In genomic region chr3:172093581-172094443, GRCh38 we compare ENCODE assay signal across 7 cellular contexts. TPM values are rescaled to one million over a fixed set of nuclear protein-coding genes. Genes with fewer than 3 reads are reported as not detected.
DNase-seq lines count a peak whose midpoint lies in the region; FAIRE-seq and TF ChIP-seq lines count a peak whose summit lies in the region.
"Not testable (repeated sequence)": the region's sequence is repeated elsewhere in the genome, so short reads cannot be mapped to it uniquely, and the experiment has no call there.

No MANE protein-coding gene starts in this region.

- H3F3A ChIP-seq in MM.1S (ENCODE audit: insufficient read depth, low read length): peaks cover 45% of the 10 kb centered on the region

- H3K4me1 ChIP-seq in MM.1S (ENCODE audit: low read length) (peaks cover 85% of the 10 kb centered on the region), astrocyte (ENCODE audit: insufficient read depth, low read length) (peaks cover 31% of the 10 kb centered on the region), mesodermal cell (ENCODE audit: control insufficient read depth, insufficient read depth, low read length, poor library complexity, severe bottlenecking) (peaks cover 49% of the 10 kb centered on the region), neutrophil (ENCODE audit: control insufficient read depth in 1 of 2, insufficient read depth in 1 of 2, low read depth in 1 of 2, low read length in 1 of 2) (peaks cover 30 to 53% of the 10 kb centered on the region in 2 experiments), spleen (peaks cover 5 to 74% (median 48%) of the 10 kb centered on the region in 6 donors)

- H3K4me3 ChIP-seq in MM.1S (ENCODE audit: low read length): peak overlapping the region; percentile 42
- not testable (repeated sequence) for H3K4me3 ChIP-seq in astrocyte (ENCODE audit: insufficient read depth, low read depth, low read length); mesodermal cell (ENCODE audit: extremely low read depth, insufficient read depth, low read length, poor library complexity, severe bottlenecking); neutrophil (ENCODE audit: low read depth in 1 of 2, low read length in 1 of 2); spleen

- H3K27ac ChIP-seq in MM.1S (ENCODE audit: low read length) (peak overlapping the region; percentile 92), mesodermal cell (ENCODE audit: low read depth, low read length, severe bottlenecking) (peak overlapping the region; percentile 12), neutrophil (peak overlapping the region; percentile 68), spleen (peak overlapping the region in 5 of 8 donors; percentile 36 to 77 (median 73))
- not testable (repeated sequence) for H3K27ac ChIP-seq in astrocyte (ENCODE audit: low read depth, low read length)

- DNase-seq in CD14-positive monocyte (ENCODE audit: low spot score); MM.1S; astrocyte (ENCODE audit: low read depth); immature natural killer cell; spleen: not testable (repeated sequence)

- not testable (repeated sequence) for H3K4me3 Mint-ChIP-seq in CD14-positive monocyte; astrocyte (ENCODE audit: unreplicated experiment)
- H3K4me3 Mint-ChIP-seq in immature natural killer cell: peak overlapping the region in 2 of 5 donors; percentile 59 to 84

- peaks cover 56% of the 10 kb centered on the region for H3K4me1 Mint-ChIP-seq in CD14-positive monocyte
- peaks cover 71% of the 10 kb centered on the region for H3K4me1 Mint-ChIP-seq in astrocyte (ENCODE audit: low read depth, unreplicated experiment)
- H3K4me1 Mint-ChIP-seq in immature natural killer cell: peaks cover 83 to 96% of the 10 kb centered on the region in 2 donors

- H2AFZ ChIP-seq in MM.1S (ENCODE audit: low read length); astrocyte (ENCODE audit: low read depth, low read length): not testable (repeated sequence)

- not testable (repeated sequence) for TF ChIP-seq POLR2A in spleen (IDR thresholded peaks at IDR 0.05)

- peak overlapping the region; percentile 33 to 88 (median 62) for H3K27ac Mint-ChIP-seq in CD14-positive monocyte
- peak overlapping the region; percentile 78 for H3K27ac Mint-ChIP-seq in astrocyte (ENCODE audit: unreplicated experiment)
- peak overlapping the region; percentile 86 to 95 (median 88) for H3K27ac Mint-ChIP-seq in immature natural killer cell

- not testable (repeated sequence) for H4K20me1 ChIP-seq in MM.1S (ENCODE audit: insufficient read depth, low read length)
- H4K20me1 ChIP-seq in astrocyte (ENCODE audit: insufficient read depth, low read length): peaks cover 94% of the 10 kb centered on the region

- H3K79me2 ChIP-seq in MM.1S (ENCODE audit: low read length) (peaks cover 93% of the 10 kb centered on the region), astrocyte (ENCODE audit: insufficient read depth, low read length) (peaks cover 95% of the 10 kb centered on the region)

- H3K27me3 Mint-ChIP-seq in CD14-positive monocyte (ENCODE audit: low read depth in 3 of 3); astrocyte (ENCODE audit: low read depth, unreplicated experiment); immature natural killer cell (ENCODE audit: low read depth in 3 of 3): not testable (repeated sequence)

- peak overlapping the region; percentile 75 for H3K4me2 ChIP-seq in MM.1S (ENCODE audit: low read depth, low read length)
- H3K4me2 ChIP-seq in astrocyte (ENCODE audit: low read length): not testable (repeated sequence)

- peak overlapping the region; percentile 66; the same call in 1 of the 2 replicates for H3K9ac ChIP-seq in MM.1S (ENCODE audit: low read length)
- H3K9ac ChIP-seq in astrocyte (ENCODE audit: low read length): not testable (repeated sequence)

- not testable (repeated sequence) for H3K27me3 ChIP-seq in MM.1S (replicated peaks; ENCODE audit: insufficient read depth, low read length); astrocyte (ENCODE audit: insufficient read depth, low read length); neutrophil; spleen (replicated peaks in 1 of 7)

- FAIRE-seq in astrocyte (lab: Jason Lieb, UNC): not testable (repeated sequence)

- 90 to 100% methylated on average over 3 to 6 of the region's 13 CpGs for WGBS in mesodermal cell (ENCODE audit: insufficient coverage in 2 of 2), 2 experiments
- WGBS in spleen, 5 donors: 80 to 95% (median 85%) methylated on average over 10 to 12 of the region's 13 CpGs

- H3K9me3 Mint-ChIP-seq in CD14-positive monocyte: peaks cover 0 to 12% (median 2%) of the 10 kb centered on the region in 7 donors
- not testable (repeated sequence) for H3K9me3 Mint-ChIP-seq in astrocyte (ENCODE audit: unreplicated experiment); immature natural killer cell

- H3K36me3 ChIP-seq in MM.1S (replicated peaks; ENCODE audit: insufficient read depth, low read length); astrocyte (ENCODE audit: insufficient read depth, low read length); mesodermal cell (ENCODE audit: control insufficient read depth, insufficient read depth, low read length); neutrophil; spleen: not testable (repeated sequence)

- not testable (repeated sequence) for H3K9me3 ChIP-seq in MM.1S (replicated peaks; ENCODE audit: insufficient read depth, low read length); astrocyte (ENCODE audit: insufficient read depth, low read depth, low read length); mesodermal cell (ENCODE audit: control insufficient read depth, low read length); neutrophil; spleen

- H3K9me2 ChIP-seq in MM.1S (replicated peaks; ENCODE audit: insufficient read depth, low read length): not testable (repeated sequence)

- H3K36me3 Mint-ChIP-seq in CD14-positive monocyte (peaks cover 8 to 20% of the 10 kb centered on the region in 2 donors), astrocyte (ENCODE audit: low read depth, unreplicated experiment) (peaks cover 12% of the 10 kb centered on the region)
- H3K36me3 Mint-ChIP-seq in immature natural killer cell: not testable (repeated sequence)

- TF ChIP-seq CTCF in CD14-positive monocyte (IDR thresholded peaks at IDR 0.05); MM.1S (IDR thresholded peaks at IDR 0.05; ENCODE audit: low read length); astrocyte (IDR thresholded peaks at IDR 0.05; ENCODE audit: insufficient read depth, low read depth, low read length); neutrophil (IDR thresholded peaks at IDR 0.05); spleen (IDR thresholded peaks at IDR 0.05 in 8 of 11, conservative IDR thresholded peaks at IDR 0.05 in 3 of 11): not testable (repeated sequence)

- intact Hi-C loops in CD14-positive monocyte (cut with micrococcal nuclease); spleen (cut with DNase I; ENCODE audit: low total_unique reads): not testable (repeated sequence)

RNA-seq across cellular contexts. Expression of gene FNDC3B, which starts 54.4 kb away (rescaled TPM):
- polyA plus RNA-seq in CD14-positive monocyte (10 to 100 TPM; 25.7 to 36.1 TPM), immature natural killer cell (10 to 100 TPM; 19.7 to 46.1 (median 24.4) TPM), spleen (1 to 10 TPM; 3.1 to 9.1 (median 4.5) TPM)
- total RNA-seq in astrocyte (327 and 332 TPM in 2 replicates), spleen (100 to 1,000 TPM in 6 of 7 donors, 10 to 100 TPM in 1; 88.8 to 149 (median 110) TPM)
- polyA plus RNA-seq in mesodermal cell (2013, experiment 1 of 2): 65.4 TPM
- polyA plus RNA-seq in mesodermal cell (2013, experiment 2 of 2): 55.8 TPM
